Comparison of ENCODE assay signal across 9 cellular contexts in genomic region chr16:3861808-3862451, GRCh38. TPM values are rescaled to one million over a fixed set of nuclear protein-coding genes. Genes with fewer than 3 reads are reported as not detected.
A peak's percentile ranks its signal among the peaks of the same experiment; 100 is the strongest.
DNase-seq lines count a peak whose midpoint lies in the region; ATAC-seq, FAIRE-seq and TF ChIP-seq lines count a peak whose summit lies in the region.
"Had no signal": no experiment of that assay in that cellular context is flagged by ENCODE, and none has a peak within 500 bp of the region (broad histone marks: within the 10 kb centered on the region; RNA-seq: fewer than 3 reads in every experiment).

No MANE protein-coding gene starts in this region.

- peak; percentile 34 for ATAC-seq in effector memory CD8-positive, alpha-beta T cell (replicated peaks)

- 45 to 61% (median 52%) methylated on average over 12 of the region's 12 CpGs for WGBS in small intestine, 3 donors

- peaks cover 15% of the 10 kb centered on the region for H3K36me3 Mint-ChIP-seq in effector memory CD8-positive, alpha-beta T cell (ENCODE audit: insufficient read depth)
- H3K36me3 Mint-ChIP-seq in osteocyte (ENCODE audit: unreplicated experiment), result no peaks in the 10 kb centered on the region

- no peak for TF ChIP-seq POLR2A in GM12891 (IDR thresholded peaks at IDR 0.05; ENCODE audit: low read depth, low read length)

- no peaks in the 10 kb centered on the region for H3K9me3 ChIP-seq in small intestine (ENCODE audit: control insufficient read depth, low read depth)

- H3K4me1 ChIP-seq in small intestine (ENCODE audit: control insufficient read depth in 2 of 2, insufficient read depth in 1 of 2, low read depth in 1 of 2, low read length in 1 of 2), result peaks cover 21 to 27% of the 10 kb centered on the region in 2 donors

- no peaks in the 10 kb centered on the region for H3K36me3 ChIP-seq in small intestine (ENCODE audit: control insufficient read depth in 2 of 2, insufficient read depth in 2 of 2, low read length in 2 of 2)

- no peak overlapping the region for H3K4me3 ChIP-seq in small intestine (ENCODE audit: low read depth in 1 of 2, low read length in 2 of 2)

- in situ Hi-C loops in GM13976 (cut with MboI; ENCODE audit: low sequenced_read_pairs, unreplicated experiment), result no loop called here

- H3K27me3 ChIP-seq in small intestine (ENCODE audit: control insufficient read depth in 2 of 2, insufficient read depth in 2 of 2, low read length in 2 of 2), result no peaks in the 10 kb centered on the region

- peaks cover 67 to 74% of the 10 kb centered on the region in 2 donors for H3K4me1 Mint-ChIP-seq in effector memory CD8-positive, alpha-beta T cell (ENCODE audit: low read depth in 2 of 2)
- peaks cover 72% of the 10 kb centered on the region for H3K4me1 Mint-ChIP-seq in osteocyte (ENCODE audit: unreplicated experiment)

- DNase-seq in GM12891 (ENCODE audit: insufficient read length, low spot score) (no peak), NAMALWA (ENCODE audit: low spot score) (peak; percentile 59), osteocyte (ENCODE audit: extremely low spot score, unreplicated experiment) (no peak), GM13976 (ENCODE audit: low spot score) (no peak), small intestine (no peak), pons (ENCODE audit: low spot score) (no peak), cerebellar cortex (ENCODE audit: low spot score) (no peak)
- DNase-seq in effector memory CD8-positive, alpha-beta T cell, result no peak
- DNase-seq: NCI-H187 had no signal

- no peak for TF ChIP-seq CTCF in osteocyte (IDR thresholded peaks at IDR 0.05)
- TF ChIP-seq CTCF in GM13976 (IDR thresholded peaks at IDR 0.05; ENCODE audit: borderline replicate concordance, control extremely low read depth, extremely low read depth, insufficient read depth, missing control alignments), result no peak

- peak overlapping the region in 1 of 2 donors; percentile 35 for H3K27ac ChIP-seq in small intestine (ENCODE audit: low read depth in 1 of 2, low read length in 1 of 2)

- H3K9me3 Mint-ChIP-seq in effector memory CD8-positive, alpha-beta T cell, result no peaks in the 10 kb centered on the region
- H3K9me3 Mint-ChIP-seq in osteocyte (ENCODE audit: unreplicated experiment), result no peaks in the 10 kb centered on the region

- FAIRE-seq in GM12891 (lab: Jason Lieb, UNC), result no peak
- FAIRE-seq in small intestine (lab: Jason Lieb, UNC), result no peak

- H3K4me3 Mint-ChIP-seq in effector memory CD8-positive, alpha-beta T cell, result peak overlapping the region; percentile 30 to 40
- no peak overlapping the region for H3K4me3 Mint-ChIP-seq in osteocyte (ENCODE audit: unreplicated experiment)

- no peaks in the 10 kb centered on the region for H3K27me3 Mint-ChIP-seq in effector memory CD8-positive, alpha-beta T cell
- no peaks in the 10 kb centered on the region for H3K27me3 Mint-ChIP-seq in osteocyte (ENCODE audit: unreplicated experiment)

- H3K27ac Mint-ChIP-seq in effector memory CD8-positive, alpha-beta T cell, result peak overlapping the region in 1 of 2 donors; percentile 0
- H3K27ac Mint-ChIP-seq in osteocyte (ENCODE audit: unreplicated experiment), result peak overlapping the region; percentile 71

TF ChIP-seq in GM12891, 5 proteins besides CTCF, POLR2A, EP300 and RAD21:
- TF ChIP-seq TAF1 (IDR thresholded peaks at IDR 0.05; ENCODE audit: low read depth, low read length), result no peak
- 0 out of 2 replicates have a peak, but pooled peaks have one; percentile 6 for TF ChIP-seq SPI1 (IDR thresholded peaks at IDR 0.05; ENCODE audit: low read depth, low read length)
- TF ChIP-seq POLR2AphosphoS5 (IDR thresholded peaks at IDR 0.05; ENCODE audit: low read depth, low read length), result no peak
- TF ChIP-seq POU2F2 (IDR thresholded peaks at IDR 0.05; ENCODE audit: low read depth, low read length), result no peak
- no peak for TF ChIP-seq PAX5 (IDR thresholded peaks at IDR 0.05; ENCODE audit: insufficient read depth, low read length, severe bottlenecking)

RNA-seq across cellular contexts. Expression of gene CREBBP, which starts 18.6 kb away (rescaled TPM):
- polyA plus RNA-seq in GM12891 (2012; ENCODE audit: low read depth, missing spikeins), result 10.7 TPM
- 107 and 109 TPM in 2 replicates for total RNA-seq in osteocyte
- polyA plus RNA-seq in small intestine, result 10 to 100 TPM in 1 of 3 donors, 1 to 10 TPM in 2; 6.8 to 16.5 (median 8.7) TPM
